ENCODE assay signal across 9 cellular contexts in genomic region chr18:1585881-1586488, GRCh38.
DNase-seq lines count a peak whose midpoint lies in the region; ATAC-seq lines count a peak whose summit lies in the region.
"Had no signal": no experiment of that assay in that cellular context is flagged by ENCODE, and none has a peak within 500 bp of the region (broad histone marks: within the 10 kb centered on the region; RNA-seq: fewer than 3 reads in every experiment).

No MANE protein-coding gene starts in this region.

- CTCF ChIA-PET in activated CD4-positive, alpha-beta T cell treated with anti-CD3 and anti-CD28 coated beads for 36 hours (lab: Charles Lee) = interaction anchor here (0.9 to 1.3 kb wide), 5 partner anchors 18 to 956 kb away, joined by 3 to 5 read pairs (median 3); no protein-coding TSS in a partner anchor
- CTCF ChIA-PET in activated CD4-positive, alpha-beta T cell treated with anti-CD3 and anti-CD28 coated beads, Interleukin-2, amount 10 ng/mL, durations not matched to agents 7 days and 5 days (lab: Charles Lee) = interaction anchor here (1.0 kb wide), 1 partner anchor 17 kb away, joined by 3 read pairs; no protein-coding TSS in a partner anchor

- DNase-seq in activated CD4-positive, alpha-beta T cell treated with anti-CD3 and anti-CD28 coated beads for 36 hours = no peak
- no peak for DNase-seq in activated CD4-positive, alpha-beta T cell treated with anti-CD3 and anti-CD28 coated beads, Interleukin-2, amount 10 ng/mL, durations not matched to agents 7 days and 5 days
- DNase-seq in NCI-H748 (lab: John Stamatoyannopoulos, UW; ENCODE audit: unreplicated experiment) = peak; percentile 77
- DNase-seq in cerebellum (ENCODE audit: low spot score) = peak; percentile 13
- peak; percentile 32 for DNase-seq in mesenchymal stem cell
- no peak for DNase-seq in cerebellar nuclear complex (lab: John Stamatoyannopoulos, UW)

- H3K18ac ChIP-seq in mesenchymal stem cell (ENCODE audit: low read depth in 1 of 2, low read length in 2 of 2) = no peak overlapping the region

- WGBS in mesenchymal stem cell = 9% methylated on average over 7 of the region's 7 CpGs

- peaks cover 7% of the 10 kb centered on the region for H3K27me3 Mint-ChIP-seq in activated CD4-positive, alpha-beta T cell treated with anti-CD3 and anti-CD28 coated beads for 36 hours
- no peaks in the 10 kb centered on the region for H3K27me3 Mint-ChIP-seq in activated CD4-positive, alpha-beta T cell treated with anti-CD3 and anti-CD28 coated beads, Interleukin-2, amount 10 ng/mL, durations not matched to agents 7 days and 5 days

- no peaks in the 10 kb centered on the region for H3K9me3 ChIP-seq in mesenchymal stem cell (ENCODE audit: control insufficient read depth, low read length)

- no peak overlapping the region for H2BK15ac ChIP-seq in mesenchymal stem cell (ENCODE audit: low read depth, poor library complexity, severe bottlenecking)

- no peak overlapping the region for H3K14ac ChIP-seq in mesenchymal stem cell (ENCODE audit: low read length in 2 of 2)

- intact Hi-C loops in activated CD4-positive, alpha-beta T cell treated with anti-CD3 and anti-CD28 coated beads for 36 hours (cut with DNase I, micrococcal nuclease) = loop anchor here (5.0 to 10.0 kb wide), 5 partner anchors 69 to 956 kb away; no protein-coding TSS in a partner anchor

- no peaks in the 10 kb centered on the region for H3K4me1 ChIP-seq in mesenchymal stem cell (ENCODE audit: control insufficient read depth, insufficient read depth, low read depth, low read length)

- H3K4me3 Mint-ChIP-seq in activated CD4-positive, alpha-beta T cell treated with anti-CD3 and anti-CD28 coated beads for 36 hours = no peak overlapping the region
- no peak overlapping the region for H3K4me3 Mint-ChIP-seq in activated CD4-positive, alpha-beta T cell treated with anti-CD3 and anti-CD28 coated beads, Interleukin-2, amount 10 ng/mL, durations not matched to agents 7 days and 5 days
- H3K4me3 Mint-ChIP-seq: activated naive CD4-positive, alpha-beta T cell treated with anti-CD3 and anti-CD28 coated beads, Interleukin-2, amount 50 U/mL, for 24 hours had no signal

- no peaks in the 10 kb centered on the region for H3K79me1 ChIP-seq in mesenchymal stem cell (replicated peaks; ENCODE audit: low read length, poor library complexity, severe bottlenecking)

- H2AK5ac ChIP-seq in mesenchymal stem cell (ENCODE audit: low read length, severe bottlenecking) = no peak overlapping the region

- H3K27me3 ChIP-seq in mesenchymal stem cell (ENCODE audit: control insufficient read depth in 1 of 2, insufficient read depth in 1 of 2, low read length in 2 of 2) = no peaks in the 10 kb centered on the region

- no peak overlapping the region for H2BK120ac ChIP-seq in mesenchymal stem cell (ENCODE audit: low read depth, low read length)

- H2BK12ac ChIP-seq in mesenchymal stem cell (ENCODE audit: low read length in 2 of 2) = no peak overlapping the region

- no peak overlapping the region for H3K4me3 ChIP-seq in mesenchymal stem cell (ENCODE audit: insufficient read depth in 1 of 2, low read depth in 1 of 2, low read length in 2 of 2)

- no peaks in the 10 kb centered on the region for H3K36me3 ChIP-seq in mesenchymal stem cell (ENCODE audit: control insufficient read depth in 1 of 2, insufficient read depth in 2 of 2, low read depth in 1 of 2, low read length in 2 of 2)

- H2AFZ ChIP-seq in mesenchymal stem cell (ENCODE audit: low read depth, low read length) = no peak overlapping the region

- H3K4ac ChIP-seq in mesenchymal stem cell (ENCODE audit: low read depth in 1 of 2, low read length in 2 of 2) = no peak overlapping the region

- H3K4me1 Mint-ChIP-seq in activated CD4-positive, alpha-beta T cell treated with anti-CD3 and anti-CD28 coated beads for 36 hours = no peaks in the 10 kb centered on the region
- H3K4me1 Mint-ChIP-seq in activated CD4-positive, alpha-beta T cell treated with anti-CD3 and anti-CD28 coated beads, Interleukin-2, amount 10 ng/mL, durations not matched to agents 7 days and 5 days = no peaks in the 10 kb centered on the region
- H3K4me1 Mint-ChIP-seq: activated naive CD4-positive, alpha-beta T cell treated with anti-CD3 and anti-CD28 coated beads, Interleukin-2, amount 50 U/mL, for 24 hours had no signal

- no peak overlapping the region for H3K23ac ChIP-seq in mesenchymal stem cell (ENCODE audit: low read length in 2 of 2)

- H3K27ac Mint-ChIP-seq in activated CD4-positive, alpha-beta T cell treated with anti-CD3 and anti-CD28 coated beads for 36 hours = no peak overlapping the region
- H3K27ac Mint-ChIP-seq in activated CD4-positive, alpha-beta T cell treated with anti-CD3 and anti-CD28 coated beads, Interleukin-2, amount 10 ng/mL, durations not matched to agents 7 days and 5 days = no peak overlapping the region
- H3K27ac Mint-ChIP-seq: activated naive CD4-positive, alpha-beta T cell treated with anti-CD3 and anti-CD28 coated beads, Interleukin-2, amount 50 U/mL, for 24 hours had no signal

- peak; percentile 33 for ATAC-seq in activated CD4-positive, alpha-beta T cell treated with anti-CD3 and anti-CD28 coated beads for 36 hours
- ATAC-seq in HG03159 (IDR thresholded peaks at IDR 0.05; ENCODE audit: unreplicated experiment) = peak; percentile 77
- no peak for ATAC-seq in HG02970 (IDR thresholded peaks at IDR 0.05; ENCODE audit: low FRiP score, unreplicated experiment)

- H3K9me3 Mint-ChIP-seq in activated CD4-positive, alpha-beta T cell treated with anti-CD3 and anti-CD28 coated beads for 36 hours (ENCODE audit: low read depth) = no peaks in the 10 kb centered on the region
- H3K9me3 Mint-ChIP-seq in activated CD4-positive, alpha-beta T cell treated with anti-CD3 and anti-CD28 coated beads, Interleukin-2, amount 10 ng/mL, durations not matched to agents 7 days and 5 days = no peaks in the 10 kb centered on the region
- H3K9me3 Mint-ChIP-seq: activated naive CD4-positive, alpha-beta T cell treated with anti-CD3 and anti-CD28 coated beads, Interleukin-2, amount 50 U/mL, for 24 hours had no signal

- no peak overlapping the region for H4K91ac ChIP-seq in mesenchymal stem cell (ENCODE audit: low read length)

- no peak overlapping the region for H3K27ac ChIP-seq in mesenchymal stem cell (ENCODE audit: low read length, poor library complexity, severe bottlenecking)

- no peak overlapping the region for H4K8ac ChIP-seq in mesenchymal stem cell (ENCODE audit: low read length)

- POLR2A ChIA-PET in activated CD4-positive, alpha-beta T cell treated with anti-CD3 and anti-CD28 coated beads for 36 hours (lab: Charles Lee) = no interaction called here
- POLR2A ChIA-PET in activated CD4-positive, alpha-beta T cell treated with anti-CD3 and anti-CD28 coated beads, Interleukin-2, amount 10 ng/mL, durations not matched to agents 7 days and 5 days (lab: Charles Lee) = no interaction called here

- H3K36me3 Mint-ChIP-seq in activated CD4-positive, alpha-beta T cell treated with anti-CD3 and anti-CD28 coated beads for 36 hours (ENCODE audit: low read depth) = no peaks in the 10 kb centered on the region
- H3K36me3 Mint-ChIP-seq in activated CD4-positive, alpha-beta T cell treated with anti-CD3 and anti-CD28 coated beads, Interleukin-2, amount 10 ng/mL, durations not matched to agents 7 days and 5 days (ENCODE audit: low read depth) = no peaks in the 10 kb centered on the region
- H3K36me3 Mint-ChIP-seq: activated naive CD4-positive, alpha-beta T cell treated with anti-CD3 and anti-CD28 coated beads, Interleukin-2, amount 50 U/mL, for 24 hours had no signal

- no peak overlapping the region for H2BK5ac ChIP-seq in mesenchymal stem cell (ENCODE audit: low read depth, low read length, poor library complexity, severe bottlenecking)

- no peak overlapping the region for H3K9ac ChIP-seq in mesenchymal stem cell (ENCODE audit: low read length)

- peak overlapping the region; percentile 33 for H3K4me2 ChIP-seq in mesenchymal stem cell (ENCODE audit: low read length, poor library complexity, severe bottlenecking)

Comparison
In these comparisons a context has a peak if more than half of its experiments do, and no peak if none do; other contexts are left out.
1. DNase-seq: peak in NCI-H748 (single experiment), cerebellum (single experiment) and mesenchymal stem cell (single experiment); none in activated CD4-positive, alpha-beta T cell treated with anti-CD3 and anti-CD28 coated beads for 36 hours (single experiment), activated CD4-positive, alpha-beta T cell treated with anti-CD3 and anti-CD28 coated beads, Interleukin-2, amount 10 ng/mL, durations not matched to agents 7 days and 5 days (single experiment) and cerebellar nuclear complex (0 of 2).